ENCODE assay signal across 3 cellular contexts in genomic region chr16:60337671-60338070, GRCh38.
"Had no signal": no experiment of that assay in that cellular context is flagged by ENCODE, and none has a peak within 500 bp of the region (broad histone marks: within the 10 kb centered on the region; RNA-seq: fewer than 3 reads in every experiment).

No MANE protein-coding gene starts in this region.

- DNase-seq: H9, HCEC 1CT, IMR-90 had no signal
